15 cellular contexts compared by ENCODE assay signal in genomic region chr2:60475311-60475830, GRCh38.
A peak's percentile ranks its signal among the peaks of the same experiment; 100 is the strongest.
DNase-seq lines count a peak whose midpoint lies in the region; ATAC-seq, FAIRE-seq and TF ChIP-seq lines count a peak whose summit lies in the region.
"Had no signal": no experiment of that assay in that cellular context is flagged by ENCODE, and none has a peak within 500 bp of the region (broad histone marks: within the 10 kb centered on the region; RNA-seq: fewer than 3 reads in every experiment).

No MANE protein-coding gene starts in this region.

- peak; percentile 48 for FAIRE-seq in GM12891 (lab: Jason Lieb, UNC)
- FAIRE-seq: A549 had no signal

- H3K4me1 ChIP-seq in colonic mucosa = no peaks in the 10 kb centered on the region

- POLR2A ChIA-PET in activated CD4-positive, alpha-beta memory T cell treated with anti-CD3 and anti-CD28 coated beads for 36 hours (lab: Charles Lee) = no interaction called here

- CTCF ChIA-PET in activated CD4-positive, alpha-beta memory T cell treated with anti-CD3 and anti-CD28 coated beads for 36 hours (lab: Charles Lee) = no interaction called here

- no peak for TF ChIP-seq CTCF in colonic mucosa (IDR thresholded peaks at IDR 0.05)

- H3K27ac ChIP-seq in colonic mucosa = no peak overlapping the region
- H3K27ac ChIP-seq: A549 had no signal

- TF ChIP-seq POLR2A in GM12891 (IDR thresholded peaks at IDR 0.05; ENCODE audit: low read depth, low read length) = no peak

- no peak overlapping the region for H3K4me3 Mint-ChIP-seq in stimulated activated memory B cell treated with anti-CD40 and anti-IgM and Interleukin-4, amounts not matched to agents 10 μg/mL and 1 μg/mL and 100 μg/mL, for 72 hours
- no peak overlapping the region for H3K4me3 Mint-ChIP-seq in activated CD4-positive, alpha-beta memory T cell treated with anti-CD3 and anti-CD28 coated beads for 36 hours
- H3K4me3 Mint-ChIP-seq: HFFc6 had no signal

- no peak overlapping the region for H3K4me3 ChIP-seq in colonic mucosa
- H3K4me3 ChIP-seq: A549 had no signal

- peaks cover 3% of the 10 kb centered on the region for H3K9me3 Mint-ChIP-seq in stimulated activated memory B cell treated with anti-CD40 and anti-IgM and Interleukin-4, amounts not matched to agents 10 μg/mL and 1 μg/mL and 100 μg/mL, for 72 hours
- H3K9me3 Mint-ChIP-seq in activated CD4-positive, alpha-beta memory T cell treated with anti-CD3 and anti-CD28 coated beads for 36 hours = no peaks in the 10 kb centered on the region
- H3K9me3 Mint-ChIP-seq: HFFc6 had no signal

- intact Hi-C loops in colonic mucosa (cut with DNase I) = no loop called here
- intact Hi-C loops in activated CD4-positive, alpha-beta memory T cell treated with anti-CD3 and anti-CD28 coated beads for 36 hours (cut with micrococcal nuclease) = no loop called here

- DNase-seq in GM12891 (ENCODE audit: insufficient read length, low spot score) = no peak
- peak; percentile 8 for DNase-seq in colonic mucosa
- no peak for DNase-seq in activated CD4-positive, alpha-beta memory T cell treated with anti-CD3 and anti-CD28 coated beads for 36 hours
- DNase-seq in NCI-H146 treated with DMSO at 0.1 percent for 48 hours (lab: John Stamatoyannopoulos, UW; ENCODE audit: unreplicated experiment) = no peak
- DNase-seq in NCI-H526 (lab: John Stamatoyannopoulos, UW) = no peak
- DNase-seq: Caco-2; HFFc6; NCI-H1930; NCI-H69; NK-92 treated with Interleukin-12 subunit alpha and Interleukin-12 subunit beta, amount 100 ng/mL, for 24 hours; OCI-M1; RPMI8226 had no signal

- peaks cover 96% of the 10 kb centered on the region for H3K4me1 Mint-ChIP-seq in stimulated activated memory B cell treated with anti-CD40 and anti-IgM and Interleukin-4, amounts not matched to agents 10 μg/mL and 1 μg/mL and 100 μg/mL, for 72 hours
- H3K4me1 Mint-ChIP-seq in activated CD4-positive, alpha-beta memory T cell treated with anti-CD3 and anti-CD28 coated beads for 36 hours (ENCODE audit: low read depth) = no peaks in the 10 kb centered on the region

- H3K27me3 ChIP-seq in colonic mucosa = no peaks in the 10 kb centered on the region

- no peaks in the 10 kb centered on the region for H3K36me3 ChIP-seq in colonic mucosa

- peak; percentile 53 for ATAC-seq in HG02759 (IDR thresholded peaks at IDR 0.05; ENCODE audit: unreplicated experiment)
- no peak for ATAC-seq in stimulated activated memory B cell treated with anti-CD40 and anti-IgM and Interleukin-4, amounts not matched to agents 10 μg/mL and 1 μg/mL and 100 μg/mL, for 72 hours

- no peaks in the 10 kb centered on the region for H3K9me3 ChIP-seq in colonic mucosa
- H3K9me3 ChIP-seq: A549, Caco-2 had no signal

- H3K27ac Mint-ChIP-seq in stimulated activated memory B cell treated with anti-CD40 and anti-IgM and Interleukin-4, amounts not matched to agents 10 μg/mL and 1 μg/mL and 100 μg/mL, for 72 hours = peak overlapping the region; percentile 88
- H3K27ac Mint-ChIP-seq in activated CD4-positive, alpha-beta memory T cell treated with anti-CD3 and anti-CD28 coated beads for 36 hours = no peak overlapping the region
- H3K27ac Mint-ChIP-seq: HFFc6 had no signal

- peaks cover 70% of the 10 kb centered on the region for H3K36me3 Mint-ChIP-seq in stimulated activated memory B cell treated with anti-CD40 and anti-IgM and Interleukin-4, amounts not matched to agents 10 μg/mL and 1 μg/mL and 100 μg/mL, for 72 hours
- no peaks in the 10 kb centered on the region for H3K36me3 Mint-ChIP-seq in activated CD4-positive, alpha-beta memory T cell treated with anti-CD3 and anti-CD28 coated beads for 36 hours

- H3K9ac ChIP-seq in colonic mucosa (ENCODE audit: low read depth in 2 of 2, low read length in 2 of 2) = no peak overlapping the region

- no peaks in the 10 kb centered on the region for H3K27me3 Mint-ChIP-seq in stimulated activated memory B cell treated with anti-CD40 and anti-IgM and Interleukin-4, amounts not matched to agents 10 μg/mL and 1 μg/mL and 100 μg/mL, for 72 hours
- no peaks in the 10 kb centered on the region for H3K27me3 Mint-ChIP-seq in activated CD4-positive, alpha-beta memory T cell treated with anti-CD3 and anti-CD28 coated beads for 36 hours

TF ChIP-seq in GM12891, 5 proteins besides CTCF, POLR2A, EP300 and RAD21:
- TF ChIP-seq POLR2AphosphoS5 (IDR thresholded peaks at IDR 0.05; ENCODE audit: low read depth, low read length) = no peak
- TF ChIP-seq PAX5 (IDR thresholded peaks at IDR 0.05; ENCODE audit: insufficient read depth, low read length, severe bottlenecking) = no peak
- TF ChIP-seq TAF1 (IDR thresholded peaks at IDR 0.05; ENCODE audit: low read depth, low read length) = no peak
- no peak for TF ChIP-seq SPI1 (IDR thresholded peaks at IDR 0.05; ENCODE audit: low read depth, low read length)
- TF ChIP-seq POU2F2 (IDR thresholded peaks at IDR 0.05; ENCODE audit: low read depth, low read length) = no peak
TF ChIP-seq in GM12891: peak in this region for 0.
